Comparison of ENCODE assay signal across 13 cellular contexts in genomic region chr10:35420044-35420443, GRCh38.
DNase-seq lines count a peak whose midpoint lies in the region; TF ChIP-seq lines count a peak whose summit lies in the region.
"Had no signal": no experiment of that assay in that cellular context is flagged by ENCODE, and none has a peak within 500 bp of the region (broad histone marks: within the 10 kb centered on the region; RNA-seq: fewer than 3 reads in every experiment).

No MANE protein-coding gene starts in this region.

- H3K27ac ChIP-seq in HUES6 (ENCODE audit: low read depth, low read length) (0 out of 2 replicates have a peak overlapping the region, but pooled peaks have one; percentile 27), liver (ENCODE audit: low read depth in 1 of 2, low read length in 2 of 2) (no peak overlapping the region), transverse colon (peak overlapping the region in 3 of 4 donors; percentile 81 to 83 (median 83))

- no peak for TF ChIP-seq POLR2A in transverse colon (IDR thresholded peaks at IDR 0.05)

- H3K4me3 ChIP-seq in HUES6 (ENCODE audit: low read depth, low read length) (no peak overlapping the region), liver (ENCODE audit: low read depth in 1 of 3, low read length in 3 of 3) (no peak overlapping the region), transverse colon (no peak overlapping the region)

- H3K4me1 Mint-ChIP-seq in brain: peaks cover 97% of the 10 kb centered on the region
- peaks cover 10% of the 10 kb centered on the region for H3K4me1 Mint-ChIP-seq in activated CD4-positive, alpha-beta T cell treated with anti-CD3 and anti-CD28 coated beads, Interleukin-2, amount 10 ng/mL, durations not matched to agents 7 days and 5 days

- intact Hi-C loops in transverse colon (cut with DNase I; ENCODE audit: low total_unique reads): no loop called here

- H3K27me3 ChIP-seq in HUES6 (ENCODE audit: control insufficient read depth, insufficient read depth, low read length): no peaks in the 10 kb centered on the region
- no peaks in the 10 kb centered on the region for H3K27me3 ChIP-seq in liver (ENCODE audit: control insufficient read depth in 4 of 4, insufficient read depth in 4 of 4, low read length in 3 of 4)
- no peaks in the 10 kb centered on the region for H3K27me3 ChIP-seq in transverse colon

- no peaks in the 10 kb centered on the region for H3K36me3 Mint-ChIP-seq in brain
- peaks cover 3% of the 10 kb centered on the region for H3K36me3 Mint-ChIP-seq in activated CD4-positive, alpha-beta T cell treated with anti-CD3 and anti-CD28 coated beads, Interleukin-2, amount 10 ng/mL, durations not matched to agents 7 days and 5 days (ENCODE audit: low read depth)
- H3K36me3 Mint-ChIP-seq: stimulated activated effector memory CD8-positive, alpha-beta T cell treated with anti-CD3 and anti-CD28 coated beads, Interleukin-12 subunit alpha, Interleukin-12 subunit beta, amount 100 ng/mL, for 72 hours had no signal

- H3K4me1 ChIP-seq in HUES6 (ENCODE audit: control insufficient read depth, insufficient read depth, low read length) (peaks cover 56% of the 10 kb centered on the region), liver (ENCODE audit: control insufficient read depth in 4 of 4, insufficient read depth in 4 of 4, low read length in 3 of 4) (peaks cover 5 to 30% (median 21%) of the 10 kb centered on the region in 4 donors), transverse colon (peaks cover 17 to 57% (median 32%) of the 10 kb centered on the region in 4 donors)

- CTCF ChIA-PET in activated CD4-positive, alpha-beta T cell treated with anti-CD3 and anti-CD28 coated beads, Interleukin-2, amount 10 ng/mL, durations not matched to agents 7 days and 5 days (lab: Charles Lee): no interaction called here

- 87% methylated on average over 2 of the region's 2 CpGs for WGBS in liver
- 86% methylated on average over 1 to 2 of the region's 2 CpGs for WGBS in transverse colon (ENCODE audit: low coverage in 1 of 2), 2 donors

- H3K27me3 Mint-ChIP-seq in brain: peaks cover 4% of the 10 kb centered on the region
- no peaks in the 10 kb centered on the region for H3K27me3 Mint-ChIP-seq in activated CD4-positive, alpha-beta T cell treated with anti-CD3 and anti-CD28 coated beads, Interleukin-2, amount 10 ng/mL, durations not matched to agents 7 days and 5 days
- H3K27me3 Mint-ChIP-seq: CD4-positive, CD25-positive, alpha-beta regulatory T cell had no signal

- TF ChIP-seq RAD21 in liver (IDR thresholded peaks at IDR 0.05): no peak

- POLR2A ChIA-PET in activated CD4-positive, alpha-beta T cell treated with anti-CD3 and anti-CD28 coated beads, Interleukin-2, amount 10 ng/mL, durations not matched to agents 7 days and 5 days (lab: Charles Lee): no interaction called here

- no peak overlapping the region for H3K9ac ChIP-seq in HUES6 (ENCODE audit: low read length)
- H3K9ac ChIP-seq in liver (ENCODE audit: low read depth in 1 of 2, low read length in 2 of 2): no peak overlapping the region

- TF ChIP-seq EP300 in transverse colon (IDR thresholded peaks at IDR 0.05; ENCODE audit: low read depth): no peak

- no peaks in the 10 kb centered on the region for H3K9me3 ChIP-seq in HUES6 (ENCODE audit: control insufficient read depth, insufficient read depth, low read depth, low read length)
- H3K9me3 ChIP-seq in liver (ENCODE audit: control insufficient read depth in 4 of 4, low read length in 3 of 4): no peaks in the 10 kb centered on the region
- no peaks in the 10 kb centered on the region for H3K9me3 ChIP-seq in transverse colon

- TF ChIP-seq CTCF in brain (conservative IDR thresholded peaks at IDR 0.05): no peak
- no peak for TF ChIP-seq CTCF in liver (IDR thresholded peaks at IDR 0.05; ENCODE audit: low read depth, low read length, missing input control)
- no peak for TF ChIP-seq CTCF in transverse colon (IDR thresholded peaks at IDR 0.05)

- no peaks in the 10 kb centered on the region for H3K36me3 ChIP-seq in HUES6 (ENCODE audit: control insufficient read depth, insufficient read depth, low read length)
- H3K36me3 ChIP-seq in liver (ENCODE audit: control insufficient read depth in 4 of 4, insufficient read depth in 3 of 4, low read depth in 1 of 4, low read length in 3 of 4): no peaks in the 10 kb centered on the region
- no peaks in the 10 kb centered on the region for H3K36me3 ChIP-seq in transverse colon

- no peak overlapping the region for H3K4me3 Mint-ChIP-seq in brain
- no peak overlapping the region for H3K4me3 Mint-ChIP-seq in activated CD4-positive, alpha-beta T cell treated with anti-CD3 and anti-CD28 coated beads, Interleukin-2, amount 10 ng/mL, durations not matched to agents 7 days and 5 days
- H3K4me3 Mint-ChIP-seq: CD4-positive, CD25-positive, alpha-beta regulatory T cell; stimulated activated effector memory CD8-positive, alpha-beta T cell treated with anti-CD3 and anti-CD28 coated beads, Interleukin-12 subunit alpha, Interleukin-12 subunit beta, amount 100 ng/mL, for 72 hours had no signal

- DNase-seq in transverse colon (no peak), C1 segment of cervical spinal cord (lab: John Stamatoyannopoulos, UW) (no peak), dedifferentiated amniotic fluid mesenchymal stem cell (ENCODE audit: extremely low spot score) (no peak)
- no peak for DNase-seq in activated CD4-positive, alpha-beta T cell treated with anti-CD3 and anti-CD28 coated beads, Interleukin-2, amount 10 ng/mL, durations not matched to agents 7 days and 5 days
- DNase-seq: activated CD8-positive, alpha-beta memory T cell treated with anti-CD3 and anti-CD28 coated beads for 24 hours; activated naive CD4-positive, alpha-beta T cell; CD4-positive, CD25-positive, alpha-beta regulatory T cell; NCI-H2107; stimulated activated CD4-positive, alpha-beta T cell treated with anti-CD3 and anti-CD28 coated beads, Interleukin-2, amount 100 ng/mL, for 48 hours had no signal

- H3K27ac Mint-ChIP-seq in brain: peak overlapping the region; percentile 47 to 69 (median 64)
- no peak overlapping the region for H3K27ac Mint-ChIP-seq in activated CD4-positive, alpha-beta T cell treated with anti-CD3 and anti-CD28 coated beads, Interleukin-2, amount 10 ng/mL, durations not matched to agents 7 days and 5 days
- H3K27ac Mint-ChIP-seq: CD4-positive, CD25-positive, alpha-beta regulatory T cell; stimulated activated effector memory CD8-positive, alpha-beta T cell treated with anti-CD3 and anti-CD28 coated beads, Interleukin-12 subunit alpha, Interleukin-12 subunit beta, amount 100 ng/mL, for 72 hours had no signal

- H3K9me3 Mint-ChIP-seq in brain: no peaks in the 10 kb centered on the region
- H3K9me3 Mint-ChIP-seq in activated CD4-positive, alpha-beta T cell treated with anti-CD3 and anti-CD28 coated beads, Interleukin-2, amount 10 ng/mL, durations not matched to agents 7 days and 5 days: no peaks in the 10 kb centered on the region
- H3K9me3 Mint-ChIP-seq: CD4-positive, CD25-positive, alpha-beta regulatory T cell; stimulated activated effector memory CD8-positive, alpha-beta T cell treated with anti-CD3 and anti-CD28 coated beads, Interleukin-12 subunit alpha, Interleukin-12 subunit beta, amount 100 ng/mL, for 72 hours had no signal

- in situ Hi-C loops in transverse colon (cut with MboI; ENCODE audit: low pct_ligation_motif_present in 1 of 4, low pct_unique_long_range_greater_than_20kb in 1 of 4, low sequenced_read_pairs in 3 of 4): no loop called here

TF ChIP-seq in liver, 16 proteins besides CTCF, POLR2A, EP300 and RAD21:
- TF ChIP-seq NR2F2 (IDR thresholded peaks at IDR 0.05): peak; percentile 11
- no peak for TF ChIP-seq ZBTB33 (IDR thresholded peaks at IDR 0.05)
TF ChIP-seq in liver: peak in this region for 1.

Comparison
In these comparisons a context has a peak if more than half of its experiments do, and no peak if none do; other contexts are left out.
1. H3K27ac ChIP-seq: peak in HUES6 (single experiment) and transverse colon (3 of 4); none in liver (0 of 2).